In the genomic region with DNA sequence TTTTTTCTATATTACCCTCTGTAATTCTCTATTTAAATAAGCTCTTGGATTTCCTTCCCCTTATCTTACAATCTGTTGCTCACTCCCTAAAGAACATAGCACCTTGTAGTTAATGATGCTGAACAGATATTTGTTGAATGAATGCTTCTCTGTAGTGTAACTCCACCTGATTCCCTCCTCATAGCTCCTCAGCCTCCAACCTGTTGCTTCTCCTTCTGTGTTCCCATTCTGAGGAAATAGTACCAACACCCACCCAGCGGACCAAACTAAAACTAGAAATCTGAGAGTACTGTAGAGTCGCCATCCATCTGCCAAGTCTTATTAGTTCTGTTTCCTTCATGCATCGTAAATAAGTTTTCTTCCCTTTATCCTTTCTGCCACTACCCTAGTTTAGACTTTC, we compare ENCODE assay signal across 24 cellular contexts.
"Had no signal": no experiment of that assay in that cellular context is flagged by ENCODE, and none has a peak within 500 bp of the region (broad histone marks: within the 10 kb centered on the region; RNA-seq: fewer than 3 reads in every experiment).

No MANE protein-coding gene starts in this region.

- H3K4me1 ChIP-seq: neural progenitor cell, parathyroid adenoma, psoas muscle, right lobe of liver, sigmoid colon, stomach, thyroid gland, tibial nerve, upper lobe of left lung, vagina had no signal

- H3K9ac ChIP-seq: neural progenitor cell, parathyroid adenoma had no signal

- ATAC-seq: psoas muscle; right cardiac atrium; right lobe of liver; stimulated activated effector memory CD8-positive, alpha-beta T cell treated with anti-CD3 and anti-CD28 coated beads, Interleukin-12 subunit alpha, Interleukin-12 subunit beta, amount 100 ng/mL, for 72 hours; stimulated activated naive B cell treated with anti-CD40 and anti-IgM and Interleukin-4, amounts not matched to agents 10 μg/mL and 1 μg/mL and 100 μg/mL, for 72 hours had no signal

- DNase-seq: occipital lobe; ovary; posterior cingulate gyrus; psoas muscle; right cardiac atrium; right lobe of liver; sigmoid colon; small intestine; stimulated activated CD4-positive, alpha-beta T cell treated with anti-CD3 and anti-CD28 coated beads, Interleukin-15, amount 100 ng/mL, for 24 hours; stimulated activated CD4-positive, alpha-beta T cell treated with anti-CD3 and anti-CD28 coated beads, Interleukin-2, amount 100 ng/mL, for 24 hours; stimulated activated CD4-positive, alpha-beta T cell treated with anti-CD3 and anti-CD28 coated beads, Interleukin-2, amount 100 ng/mL, for 48 hours; stimulated activated CD4-positive, alpha-beta T cell treated with anti-CD3 and anti-CD28 coated beads, Interleukin-4, amount 100 ng/mL, for 24 hours; stimulated activated naive B cell treated with anti-CD40 and anti-IgM and Interleukin-4, amounts not matched to agents 10 μg/mL and 1 μg/mL and 100 μg/mL, for 72 hours; stimulated activated naive CD4-positive, alpha-beta T cell treated with Interleukin-2 at 50 U/mL for 16 hours; stomach; thyroid gland; trophoblast cell; upper lobe of left lung had no signal

- H3K36me3 ChIP-seq: neural progenitor cell, ovary, right lobe of liver, sigmoid colon, stomach, thoracic aorta, thyroid gland, tibial nerve, upper lobe of left lung, vagina had no signal

- H3K27ac ChIP-seq: neural progenitor cell, ovary, parathyroid adenoma, psoas muscle, right lobe of liver, sigmoid colon, stomach, thoracic aorta, thyroid gland, tibial nerve, upper lobe of left lung, vagina had no signal

- H3K4me3 ChIP-seq: neural progenitor cell, ovary, psoas muscle, right lobe of liver, sigmoid colon, stomach, thoracic aorta, thyroid gland, tibial nerve, upper lobe of left lung, vagina had no signal

- H3K9me3 ChIP-seq: ovary, psoas muscle, right lobe of liver, sigmoid colon, stomach, thoracic aorta, thyroid gland, tibial nerve, upper lobe of left lung, vagina had no signal

- H3K27me3 ChIP-seq: neural progenitor cell, ovary, right lobe of liver, sigmoid colon, stomach, thyroid gland, tibial nerve, upper lobe of left lung, vagina had no signal
